In the genomic region with DNA sequence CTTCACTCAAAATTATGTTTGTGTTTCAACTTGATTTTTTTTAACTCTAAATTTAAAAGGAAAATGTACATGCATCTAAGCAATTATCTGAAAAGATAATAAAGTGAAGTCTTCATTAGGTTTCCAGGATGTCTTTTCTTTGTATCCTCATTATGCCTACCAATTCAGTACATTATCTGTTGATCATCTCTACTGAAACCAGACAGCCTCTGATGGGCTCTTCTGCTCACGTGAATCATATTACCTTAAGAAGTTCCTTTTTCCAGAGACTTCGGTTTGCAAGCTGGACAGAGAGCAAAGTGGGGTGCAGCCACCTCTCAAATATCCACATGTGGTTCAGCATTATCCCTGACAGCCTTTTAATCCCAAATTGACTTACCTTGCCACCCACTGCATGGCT, we compare ENCODE assay signal across 14 cellular contexts.
DNase-seq lines count a peak whose midpoint lies in the region; ATAC-seq and TF ChIP-seq lines count a peak whose summit lies in the region.
"Had no signal": no experiment of that assay in that cellular context is flagged by ENCODE, and none has a peak within 500 bp of the region (broad histone marks: within the 10 kb centered on the region; RNA-seq: fewer than 3 reads in every experiment).

No MANE protein-coding gene starts in this region.

- H3K9me2 ChIP-seq in SK-N-SH: no peaks in the 10 kb centered on the region

- H3K36me3 ChIP-seq in BLaER1 treated with 17β-estradiol and CSF1 and Interleukin-3, amounts not matched to agents 10 nM and 100 nM: no peaks in the 10 kb centered on the region
- no peaks in the 10 kb centered on the region for H3K36me3 ChIP-seq in SK-N-SH (replicated peaks in 1 of 2; ENCODE audit: control insufficient read depth in 1 of 2, insufficient read depth in 2 of 2, low read length in 1 of 2)
- H3K36me3 ChIP-seq: HAP-1 had no signal

- H3K9me3 ChIP-seq in BLaER1 treated with 17β-estradiol and CSF1 and Interleukin-3, amounts not matched to agents 10 nM and 100 nM (replicated peaks in 1 of 11): no peaks in the 10 kb centered on the region
- no peaks in the 10 kb centered on the region for H3K9me3 ChIP-seq in SK-N-SH
- H3K9me3 ChIP-seq: HAP-1 had no signal

- TF ChIP-seq RAD21 in SK-N-SH (IDR thresholded peaks at IDR 0.05; ENCODE audit: low read length): no peak

- no peaks in the 10 kb centered on the region for H4K20me1 ChIP-seq in BLaER1 treated with 17β-estradiol and CSF1 and Interleukin-3, amounts not matched to agents 10 nM and 100 nM
- no peaks in the 10 kb centered on the region for H4K20me1 ChIP-seq in SK-N-SH (ENCODE audit: insufficient read depth)

- ATAC-seq in GM21723 (IDR thresholded peaks at IDR 0.05; ENCODE audit: unreplicated experiment): no peak
- ATAC-seq: GM12878 had no signal

- POLR2A ChIA-PET in SK-N-SH (lab: Yijun Ruan, JAX): interaction anchor here (1.6 kb wide), 1 partner anchor 159 kb away, joined by 4 read pairs; a partner anchor contains a TSS

- no peak for TF ChIP-seq CTCF in SK-N-SH (IDR thresholded peaks at IDR 0.05)

- TF ChIP-seq EP300 in SK-N-SH (IDR thresholded peaks at IDR 0.05; ENCODE audit: borderline replicate concordance in 1 of 2, low read depth in 1 of 2, low read length in 1 of 2): peak in 1 of 2 experiments; percentile 8; a peak in 1 of 4 replicates

- no peaks in the 10 kb centered on the region for H3F3A ChIP-seq in SK-N-SH (replicated peaks; ENCODE audit: insufficient read depth)

- peak overlapping the region in 7 of 11 experiments; percentile 14 to 31 (median 19); a peak in 6 of 22 replicates for H3K4me2 ChIP-seq in BLaER1 treated with 17β-estradiol and CSF1 and Interleukin-3, amounts not matched to agents 10 nM and 100 nM
- no peak overlapping the region for H3K4me2 ChIP-seq in SK-N-SH

- H3K27ac ChIP-seq in BLaER1 treated with 17β-estradiol and CSF1 and Interleukin-3, amounts not matched to agents 10 nM and 100 nM: no peak overlapping the region
- H3K27ac ChIP-seq in SK-N-SH (ENCODE audit: low read depth in 2 of 2, low read length in 1 of 2): peak overlapping the region in 1 of 2 experiments; percentile 78; a peak in 2 of 4 replicates

- H3K9ac ChIP-seq in BLaER1 treated with 17β-estradiol and CSF1 and Interleukin-3, amounts not matched to agents 10 nM and 100 nM: no peak overlapping the region
- no peak overlapping the region for H3K9ac ChIP-seq in SK-N-SH

- H2AFZ ChIP-seq in SK-N-SH (ENCODE audit: low read depth): no peak overlapping the region

- H3K4me3 ChIP-seq in BLaER1 treated with 17β-estradiol and CSF1 and Interleukin-3, amounts not matched to agents 10 nM and 100 nM: no peak overlapping the region
- H3K4me3 ChIP-seq in SK-N-SH (ENCODE audit: low read depth in 2 of 2, low read length in 1 of 2): no peak overlapping the region
- H3K4me3 ChIP-seq: GM12878, HAP-1 had no signal

- CTCF ChIA-PET in SK-N-SH (lab: Yijun Ruan, JAX): interaction anchor here (0.8 to 1.2 kb wide), 2 partner anchors 11 to 12 kb away, joined by 3 read pairs; no protein-coding TSS in a partner anchor

- no peaks in the 10 kb centered on the region for H3K79me2 ChIP-seq in SK-N-SH (ENCODE audit: insufficient read depth)

- peak; percentile 10 for DNase-seq in NOMO-1 treated with DMSO at 0.1 percent for 48 hours (lab: John Stamatoyannopoulos, UW; ENCODE audit: unreplicated experiment)
- no peak for DNase-seq in SK-N-SH
- DNase-seq in GF-D8 (lab: John Stamatoyannopoulos, UW): no peak
- DNase-seq in activated naive CD4-positive, alpha-beta T cell (lab: John Stamatoyannopoulos, UW): no peak
- DNase-seq: Calu3; CD4-positive, alpha-beta T cell; COR-L47; DND-41; GOT3; HFFc6 had no signal

- 43% methylated on average over 2 of the region's 2 CpGs for WGBS in SK-N-SH (ENCODE audit: low lambda C conversion rate)

- H3K27me3 ChIP-seq in BLaER1 treated with 17β-estradiol and CSF1 and Interleukin-3, amounts not matched to agents 10 nM and 100 nM: no peaks in the 10 kb centered on the region
- no peaks in the 10 kb centered on the region for H3K27me3 ChIP-seq in SK-N-SH (ENCODE audit: insufficient read depth)

- H3K4me1 ChIP-seq in BLaER1 treated with 17β-estradiol and CSF1 and Interleukin-3, amounts not matched to agents 10 nM and 100 nM: peaks cover 0 to 7% (median 0%) of the 10 kb centered on the region in 10 experiments; a peak in 4 of 20 replicates
- peaks cover 0 to 34% of the 10 kb centered on the region in 2 experiments; a peak in 2 of 4 replicates for H3K4me1 ChIP-seq in SK-N-SH (ENCODE audit: control insufficient read depth in 1 of 2, insufficient read depth in 2 of 2, low read depth in 1 of 2, low read length in 1 of 2)
- H3K4me1 ChIP-seq: HAP-1 had no signal

TF ChIP-seq in SK-N-SH, 30 proteins besides CTCF, POLR2A, EP300 and RAD21:
- TF ChIP-seq, protein P1, sequence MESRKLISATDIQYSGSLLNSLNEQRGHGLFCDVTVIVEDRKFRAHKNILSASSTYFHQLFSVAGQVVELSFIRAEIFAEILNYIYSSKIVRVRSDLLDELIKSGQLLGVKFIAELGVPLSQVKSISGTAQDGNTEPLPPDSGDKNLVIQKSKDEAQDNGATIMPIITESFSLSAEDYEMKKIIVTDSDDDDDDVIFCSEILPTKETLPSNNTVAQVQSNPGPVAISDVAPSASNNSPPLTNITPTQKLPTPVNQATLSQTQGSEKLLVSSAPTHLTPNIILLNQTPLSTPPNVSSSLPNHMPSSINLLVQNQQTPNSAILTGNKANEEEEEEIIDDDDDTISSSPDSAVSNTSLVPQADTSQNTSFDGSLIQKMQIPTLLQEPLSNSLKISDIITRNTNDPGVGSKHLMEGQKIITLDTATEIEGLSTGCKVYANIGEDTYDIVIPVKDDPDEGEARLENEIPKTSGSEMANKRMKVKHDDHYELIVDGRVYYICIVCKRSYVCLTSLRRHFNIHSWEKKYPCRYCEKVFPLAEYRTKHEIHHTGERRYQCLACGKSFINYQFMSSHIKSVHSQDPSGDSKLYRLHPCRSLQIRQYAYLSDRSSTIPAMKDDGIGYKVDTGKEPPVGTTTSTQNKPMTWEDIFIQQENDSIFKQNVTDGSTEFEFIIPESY (IDR thresholded peaks at IDR 0.05; ENCODE audit: borderline replicate concordance, low read depth): no peak
- TF ChIP-seq EZH2phosphoT487 (IDR thresholded peaks at IDR 0.05; ENCODE audit: borderline replicate concordance, low read depth) (no peak), GABPA (IDR thresholded peaks at IDR 0.05; ENCODE audit: low read depth) (no peak), MEF2A (IDR thresholded peaks at IDR 0.05; ENCODE audit: borderline replicate concordance, low read depth) (no peak), GATA2 (CRISPR knock-in tag; IDR thresholded peaks at IDR 0.05) (peak; percentile 66), TCF12 (IDR thresholded peaks at IDR 0.05) (no peak), FOSL2 (IDR thresholded peaks at IDR 0.05; ENCODE audit: borderline replicate concordance, low read depth) (no peak), FOXJ3 (CRISPR knock-in tag; IDR thresholded peaks at IDR 0.05) (no peak)
